35 cellular contexts compared by ENCODE assay signal in the genomic region with DNA sequence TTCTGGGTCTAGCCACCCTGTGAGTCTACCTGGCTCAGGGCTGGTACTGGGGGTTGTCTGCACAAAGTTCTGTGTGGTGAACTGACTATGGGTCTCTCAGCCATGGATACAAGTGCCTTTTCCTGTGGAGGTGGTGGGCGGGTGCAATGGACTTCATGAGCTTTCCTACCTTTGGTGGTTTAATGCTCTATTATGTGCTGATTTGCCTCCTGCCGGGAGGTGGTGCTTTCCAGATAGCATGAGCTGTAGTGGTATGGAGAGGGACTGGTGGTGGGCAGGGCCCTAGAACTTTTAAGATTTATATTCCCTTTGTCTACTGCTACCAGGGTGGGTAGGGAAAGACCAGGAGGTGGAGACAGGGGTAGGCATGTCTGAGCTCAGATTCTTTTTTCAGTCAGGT.
"Had no signal": no experiment of that assay in that cellular context is flagged by ENCODE, and none has a peak within 500 bp of the region (broad histone marks: within the 10 kb centered on the region; RNA-seq: fewer than 3 reads in every experiment).

No MANE protein-coding gene starts in this region.

- H3K27ac ChIP-seq: KMS-11 had no signal

- DNase-seq: Karpas-422, Kasumi-1, MG63, MM.1S, MV-4-11, NCI-H1048, NCI-H1092, NCI-H1092 treated with DMSO at 0.1 percent for 48 hours, NCI-H1105, NCI-H1105 treated with DMSO at 0.1 percent for 48 hours, NCI-H1417, NCI-H1417 treated with DMSO at 0.1 percent for 48 hours, NCI-H1436, NCI-H1436 treated with DMSO at 0.1 percent for 48 hours, NCI-H146, NCI-H1694, NCI-H1694 treated with DMSO at 0.1 percent for 48 hours, NCI-H187, NCI-H187 treated with DMSO at 0.1 percent for 48 hours, NCI-H1930, NCI-H2029, NCI-H2029 treated with DMSO at 0.1 percent for 48 hours, NCI-H2081, NCI-H2081 treated with DMSO at 0.1 percent for 48 hours, NCI-H2107, NCI-H2171, NCI-H2171 treated with DMSO at 0.1 percent for 48 hours, NCI-H2227 treated with DMSO at 0.1 percent for 48 hours, NCI-H226, NCI-H345, NCI-H446, NCI-H446 treated with DMSO at 0.1 percent for 48 hours, NCI-H510A, NCI-H510A treated with DMSO at 0.1 percent for 48 hours had no signal

- H3K4me3 ChIP-seq: MG63 had no signal

- H3K36me3 ChIP-seq: MG63 had no signal

- H3K27me3 ChIP-seq: MG63 had no signal

- H3K9ac ChIP-seq: KMS-11 had no signal

- H3K9me3 ChIP-seq: MG63 had no signal

- H3K4me2 ChIP-seq: KMS-11 had no signal
